In genomic region chr6:142874676-142875075, GRCh38 we compare ENCODE assay signal across 14 cellular contexts.
DNase-seq lines count a peak whose midpoint lies in the region; ATAC-seq and TF ChIP-seq lines count a peak whose summit lies in the region.
"Had no signal": no experiment of that assay in that cellular context is flagged by ENCODE, and none has a peak within 500 bp of the region (broad histone marks: within the 10 kb centered on the region; RNA-seq: fewer than 3 reads in every experiment).

No MANE protein-coding gene starts in this region.

- peak overlapping the region in 3 of 4 donors; percentile 17 to 70 (median 41) for H3K4me3 Mint-ChIP-seq in CD4-positive, CD25-positive, alpha-beta regulatory T cell
- no peak overlapping the region for H3K4me3 Mint-ChIP-seq in WTC11

- CTCF ChIA-PET in WTC11 (lab: Charles Lee), result no interaction called here

- POLR2A ChIA-PET in WTC11 (lab: Charles Lee), result no interaction called here

- no peaks in the 10 kb centered on the region for H3K9me3 ChIP-seq in CD4-positive, CD25-positive, alpha-beta regulatory T cell (ENCODE audit: control insufficient read depth in 2 of 2, low read length in 2 of 2)
- H3K9me3 ChIP-seq: colonic mucosa, neutrophil had no signal

- no peak for ATAC-seq in CD4-positive, CD25-positive, alpha-beta regulatory T cell (ENCODE audit: low read depth in 2 of 2)
- ATAC-seq in WTC11 (peak; percentile 51; the same call in 1 of the 2 replicates), left colon (peak; percentile 54), GM21723 (IDR thresholded peaks at IDR 0.05; ENCODE audit: unreplicated experiment) (no peak)

- DNase-seq in CD4-positive, CD25-positive, alpha-beta regulatory T cell, result no peak
- peak; percentile 54 for DNase-seq in ELR (ENCODE audit: low read depth)
- DNase-seq in WTC11 (ENCODE audit: low spot score), result no peak
- DNase-seq in left colon, result no peak
- DNase-seq in stimulated activated CD4-positive, alpha-beta T cell treated with anti-CD3 and anti-CD28 coated beads, Interleukin-2, amount 100 ng/mL, for 48 hours, result no peak
- DNase-seq in midbrain (lab: John Stamatoyannopoulos, UW), result no peak
- DNase-seq in NCI-H345 (lab: John Stamatoyannopoulos, UW), result no peak
- DNase-seq: colonic mucosa; COR-L47; foreskin melanocyte; stimulated activated CD8-positive, alpha-beta memory T cell treated with anti-CD3 and anti-CD28 coated beads, Interleukin-4, amount 100 ng/mL, for 48 hours had no signal

- no peaks in the 10 kb centered on the region for H3K27me3 Mint-ChIP-seq in CD4-positive, CD25-positive, alpha-beta regulatory T cell
- H3K27me3 Mint-ChIP-seq in WTC11 (ENCODE audit: low read depth), result no peaks in the 10 kb centered on the region

- peaks cover 11% of the 10 kb centered on the region for H3K36me3 ChIP-seq in CD4-positive, CD25-positive, alpha-beta regulatory T cell (ENCODE audit: control insufficient read depth, insufficient read depth, low read length)
- H3K36me3 ChIP-seq: colonic mucosa, neutrophil had no signal

- H3K27ac Mint-ChIP-seq in CD4-positive, CD25-positive, alpha-beta regulatory T cell, result peak overlapping the region; percentile 58 to 86 (median 67)
- H3K27ac Mint-ChIP-seq in WTC11, result peak overlapping the region; percentile 19; the same call in 1 of the 2 replicates

- no peak for TF ChIP-seq CTCF in WTC11 (IDR thresholded peaks at IDR 0.05)

- intact Hi-C loops in left colon (cut with DNase I, micrococcal nuclease), result no loop called here

- H3K36me3 Mint-ChIP-seq in CD4-positive, CD25-positive, alpha-beta regulatory T cell, result peaks cover 26% of the 10 kb centered on the region
- no peaks in the 10 kb centered on the region for H3K36me3 Mint-ChIP-seq in WTC11

- peak overlapping the region; percentile 66 for H3K27ac ChIP-seq in CD4-positive, CD25-positive, alpha-beta regulatory T cell (ENCODE audit: insufficient read depth, low read length, poor library complexity, severe bottlenecking)
- H3K27ac ChIP-seq: colonic mucosa, neutrophil, VCaP had no signal

- no peaks in the 10 kb centered on the region for H3K9me3 Mint-ChIP-seq in CD4-positive, CD25-positive, alpha-beta regulatory T cell
- no peaks in the 10 kb centered on the region for H3K9me3 Mint-ChIP-seq in WTC11

- H3K4me3 ChIP-seq in CD4-positive, CD25-positive, alpha-beta regulatory T cell (ENCODE audit: low read depth, low read length), result peak overlapping the region; percentile 8
- H3K4me3 ChIP-seq: colonic mucosa had no signal

- peaks cover 68% of the 10 kb centered on the region for H3K4me1 ChIP-seq in CD4-positive, CD25-positive, alpha-beta regulatory T cell (ENCODE audit: control insufficient read depth, insufficient read depth, low read length, poor library complexity, severe bottlenecking)
- H3K4me1 ChIP-seq: colonic mucosa had no signal

- H3K27me3 ChIP-seq in CD4-positive, CD25-positive, alpha-beta regulatory T cell (ENCODE audit: control insufficient read depth, insufficient read depth, low read length), result no peaks in the 10 kb centered on the region
- H3K27me3 ChIP-seq: colonic mucosa, neutrophil had no signal

- H3K4me1 Mint-ChIP-seq in CD4-positive, CD25-positive, alpha-beta regulatory T cell, result peaks cover 69 to 95% (median 84%) of the 10 kb centered on the region in 4 donors
- peaks cover 37% of the 10 kb centered on the region for H3K4me1 Mint-ChIP-seq in WTC11

TF ChIP-seq in WTC11, 78 proteins besides CTCF, POLR2A, EP300 and RAD21:
- TF ChIP-seq FOXP1 (CRISPR knock-in tag; IDR thresholded peaks at IDR 0.05; ENCODE audit: borderline replicate concordance), result no peak
- no peak for TF ChIP-seq ERG (CRISPR knock-in tag; IDR thresholded peaks at IDR 0.05)
- no peak for TF ChIP-seq NFATC4 (CRISPR knock-in tag; IDR thresholded peaks at IDR 0.05)
- TF ChIP-seq NR2C2 (CRISPR knock-in tag; IDR thresholded peaks at IDR 0.05), result no peak
- no peak for TF ChIP-seq ZNF317 (CRISPR knock-in tag; IDR thresholded peaks at IDR 0.05; ENCODE audit: borderline replicate concordance, low read depth)
- no peak for TF ChIP-seq GABPB1 (CRISPR knock-in tag; IDR thresholded peaks at IDR 0.05)
- TF ChIP-seq USF2 (CRISPR knock-in tag; IDR thresholded peaks at IDR 0.05), result no peak
- no peak for TF ChIP-seq FOXJ3 (CRISPR knock-in tag; IDR thresholded peaks at IDR 0.05; ENCODE audit: borderline replicate concordance)
- no peak for TF ChIP-seq FOXP4 (CRISPR knock-in tag; IDR thresholded peaks at IDR 0.05)
- no peak for TF ChIP-seq FOXK1 (CRISPR knock-in tag; IDR thresholded peaks at IDR 0.05)
- TF ChIP-seq GTF2I (CRISPR knock-in tag; conservative IDR thresholded peaks at IDR 0.05), result no peak
- TF ChIP-seq PRRX2 (CRISPR knock-in tag; IDR thresholded peaks at IDR 0.05), result no peak
- no peak for TF ChIP-seq ATF3 (CRISPR knock-in tag; conservative IDR thresholded peaks at IDR 0.05)
- no peak for TF ChIP-seq CBFB (CRISPR knock-in tag; IDR thresholded peaks at IDR 0.05; ENCODE audit: low read depth)

Comparison
In these comparisons a context has a peak if more than half of its experiments do, and no peak if none do; other contexts are left out.
1. ATAC-seq: peak in WTC11 (single experiment) and left colon (single experiment); none in CD4-positive, CD25-positive, alpha-beta regulatory T cell (0 of 2) and GM21723 (single experiment).